In the genomic region with DNA sequence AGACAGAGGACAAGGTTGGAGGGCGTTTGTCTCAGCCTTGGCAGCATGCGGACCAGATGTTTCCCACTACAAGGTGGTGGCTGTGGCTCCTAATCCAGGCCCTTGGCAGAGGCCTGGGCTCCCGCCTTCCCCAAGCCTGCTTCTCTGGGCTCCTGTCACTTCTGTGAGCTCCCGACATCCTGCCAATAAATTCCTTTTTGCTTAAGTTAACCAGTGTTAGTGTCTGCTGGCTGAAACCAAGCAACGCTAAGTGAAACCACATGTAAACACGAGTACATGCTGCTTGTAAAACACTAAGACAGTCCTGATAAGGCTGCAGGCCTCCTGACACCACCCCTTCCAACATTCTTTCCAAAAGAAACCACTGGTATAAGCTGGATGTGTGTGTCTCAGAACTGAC, we compare ENCODE assay signal across 9 cellular contexts.
DNase-seq lines count a peak whose midpoint lies in the region; FAIRE-seq and TF ChIP-seq lines count a peak whose summit lies in the region.
"Had no signal": no experiment of that assay in that cellular context is flagged by ENCODE, and none has a peak within 500 bp of the region (broad histone marks: within the 10 kb centered on the region; RNA-seq: fewer than 3 reads in every experiment).

No MANE protein-coding gene starts in this region.

- in situ Hi-C loops in brain microvascular endothelial cell (cut with HindIII; ENCODE audit: low pct_ligation_motif_present, low sequenced_read_pairs), result no loop called here

- H3K9me3 ChIP-seq in HUES6 (ENCODE audit: control insufficient read depth, insufficient read depth, low read depth, low read length), result no peaks in the 10 kb centered on the region
- no peaks in the 10 kb centered on the region for H3K9me3 ChIP-seq in testis

- H3K27ac ChIP-seq in HUES6 (ENCODE audit: low read depth, low read length) (no peak overlapping the region; the same call in 1 of the 2 replicates), brain microvascular endothelial cell (no peak overlapping the region), testis (peak overlapping the region in 1 of 2 donors; percentile 24)

- no peak overlapping the region for H3K27ac Mint-ChIP-seq in activated T-cell treated with anti-CD3 and anti-CD28 coated beads, Interleukin-2, amount 50 U/mL, for 24 hours

- DNase-seq in brain microvascular endothelial cell, result peak; percentile 95
- DNase-seq in left kidney (ENCODE audit: low read depth, low spot score), result peak; percentile 84
- peak; percentile 69 for DNase-seq in testis
- no peak for DNase-seq in dermis blood vessel endothelial cell
- DNase-seq in D721Med (ENCODE audit: insufficient read length, low spot score), result no peak
- DNase-seq in activated CD8-positive, alpha-beta memory T cell treated with anti-CD3 and anti-CD28 coated beads, Interleukin-2, amount 50 U/mL, for 48 hours, result no peak
- DNase-seq in activated T-cell treated with anti-CD3 and anti-CD28 coated beads, Interleukin-2, amount 50 U/mL, for 24 hours, result no peak

- no peak for TF ChIP-seq POLR2A in testis (IDR thresholded peaks at IDR 0.05)

- no peak for TF ChIP-seq CTCF in brain microvascular endothelial cell (IDR thresholded peaks at IDR 0.05; ENCODE audit: low read depth, low read length, missing control alignments)
- no peak for TF ChIP-seq CTCF in testis (IDR thresholded peaks at IDR 0.05)
- TF ChIP-seq CTCF in D721Med (IDR thresholded peaks at IDR 0.05; ENCODE audit: insufficient read depth, missing control alignments), result no peak

- H3K36me3 Mint-ChIP-seq in activated T-cell treated with anti-CD3 and anti-CD28 coated beads, Interleukin-2, amount 50 U/mL, for 24 hours (ENCODE audit: low read depth), result no peaks in the 10 kb centered on the region

- peak overlapping the region; percentile 54 for H3K9ac ChIP-seq in HUES6 (ENCODE audit: low read length)

- no peaks in the 10 kb centered on the region for H3K9me3 Mint-ChIP-seq in activated T-cell treated with anti-CD3 and anti-CD28 coated beads, Interleukin-2, amount 50 U/mL, for 24 hours

- intact Hi-C loops in testis (cut with DNase I; ENCODE audit: low total_unique reads), result no loop called here

- H3K4me1 ChIP-seq in HUES6 (ENCODE audit: control insufficient read depth, insufficient read depth, low read length) (peaks cover 32% of the 10 kb centered on the region; the same call in 1 of the 2 replicates), testis (peaks cover 37% of the 10 kb centered on the region)

- H3K4me3 ChIP-seq in HUES6 (ENCODE audit: low read depth, low read length), result no peak overlapping the region
- H3K4me3 ChIP-seq in brain microvascular endothelial cell (ENCODE audit: low read depth, low read length), result no peak overlapping the region
- H3K4me3 ChIP-seq in testis, result no peak overlapping the region

- H3K27me3 ChIP-seq in HUES6 (ENCODE audit: control insufficient read depth, insufficient read depth, low read length), result peaks cover 8% of the 10 kb centered on the region; the same call in 1 of the 2 replicates
- H3K27me3 ChIP-seq in brain microvascular endothelial cell (replicated peaks), result peaks cover 19% of the 10 kb centered on the region
- H3K27me3 ChIP-seq in testis, result no peaks in the 10 kb centered on the region

- peaks cover 5% of the 10 kb centered on the region for H3K27me3 Mint-ChIP-seq in activated T-cell treated with anti-CD3 and anti-CD28 coated beads, Interleukin-2, amount 50 U/mL, for 24 hours

- H3K4me1 Mint-ChIP-seq in activated T-cell treated with anti-CD3 and anti-CD28 coated beads, Interleukin-2, amount 50 U/mL, for 24 hours (ENCODE audit: low read depth), result no peaks in the 10 kb centered on the region

- 48 to 67% methylated on average over 4 to 6 of the region's 6 CpGs for WGBS in testis, 2 donors

- H3K36me3 ChIP-seq in HUES6 (ENCODE audit: control insufficient read depth, insufficient read depth, low read length), result no peaks in the 10 kb centered on the region
- no peaks in the 10 kb centered on the region for H3K36me3 ChIP-seq in brain microvascular endothelial cell (replicated peaks)
- no peaks in the 10 kb centered on the region for H3K36me3 ChIP-seq in testis (ENCODE audit: low read depth, missing control alignments)

- H3K4me3 Mint-ChIP-seq in activated T-cell treated with anti-CD3 and anti-CD28 coated beads, Interleukin-2, amount 50 U/mL, for 24 hours, result no peak overlapping the region

- no peak for FAIRE-seq in D721Med (lab: Jason Lieb, UNC)
- FAIRE-seq: TTC549 had no signal

Comparison
In these comparisons a context has a peak if more than half of its experiments do, and no peak if none do; other contexts are left out.
1. DNase-seq: peak in brain microvascular endothelial cell (single experiment), left kidney (single experiment) and testis (single experiment); none in dermis blood vessel endothelial cell (single experiment), D721Med (single experiment), activated CD8-positive, alpha-beta memory T cell treated with anti-CD3 and anti-CD28 coated beads, Interleukin-2, amount 50 U/mL, for 48 hours (single experiment) and activated T-cell treated with anti-CD3 and anti-CD28 coated beads, Interleukin-2, amount 50 U/mL, for 24 hours (single experiment).